In genomic region chr20:1338096-1338495, GRCh38 we compare ENCODE assay signal across 22 cellular contexts. TPM values are rescaled to one million over a fixed set of nuclear protein-coding genes. Genes with fewer than 3 reads are reported as not detected.
DNase-seq lines count a peak whose midpoint lies in the region; ATAC-seq and TF ChIP-seq lines count a peak whose summit lies in the region.
"Had no signal": no experiment of that assay in that cellular context is flagged by ENCODE, and none has a peak within 500 bp of the region (broad histone marks: within the 10 kb centered on the region; RNA-seq: fewer than 3 reads in every experiment).

No MANE protein-coding gene starts in this region.

- CTCF ChIA-PET in CD4-positive, alpha-beta T cell (lab: Charles Lee): no interaction called here

- peaks cover 0 to 15% (median 0%) of the 10 kb centered on the region in 6 donors for H3K36me3 ChIP-seq in spleen
- H3K36me3 ChIP-seq: vagina had no signal

- TF ChIP-seq CTCF in CD4-positive, alpha-beta T cell (IDR thresholded peaks at IDR 0.05): no peak
- TF ChIP-seq CTCF in H9 (conservative IDR thresholded peaks at IDR 0.05) (no peak), spleen (IDR thresholded peaks at IDR 0.05 in 8 of 11, conservative IDR thresholded peaks at IDR 0.05 in 3 of 11) (no peak)

- no peaks in the 10 kb centered on the region for H4K20me1 ChIP-seq in H9 (ENCODE audit: control insufficient read depth, insufficient read depth, insufficient read length)

- no peak overlapping the region for H4K5ac ChIP-seq in H9 (ENCODE audit: insufficient read length, low read depth, low read length)

- POLR2A ChIA-PET in CD4-positive, alpha-beta T cell (lab: Charles Lee): no interaction called here

- no peak overlapping the region for H3K14ac ChIP-seq in H9 (ENCODE audit: insufficient read depth, low read length)

- H3K9me3 Mint-ChIP-seq in CD4-positive, alpha-beta T cell: no peaks in the 10 kb centered on the region
- H3K9me3 Mint-ChIP-seq in H9: no peaks in the 10 kb centered on the region
- H3K9me3 Mint-ChIP-seq: central memory CD8-positive, alpha-beta T cell; nephron progenitor cell had no signal

- no peaks in the 10 kb centered on the region for H3K9me3 ChIP-seq in CD4-positive, alpha-beta T cell (ENCODE audit: control insufficient read depth, low read length)
- H3K9me3 ChIP-seq in H9 (ENCODE audit: control insufficient read depth, low read depth, low read length) (no peaks in the 10 kb centered on the region), spleen (no peaks in the 10 kb centered on the region)
- H3K9me3 ChIP-seq: ascending aorta, mucosa of descending colon, SK-N-SH, vagina had no signal

- H3K4ac ChIP-seq in H9 (ENCODE audit: low read depth, low read length): no peak overlapping the region

- H3K9ac ChIP-seq in H9 (ENCODE audit: extremely low read depth, insufficient read length, low read length): no peak overlapping the region
- H3K9ac ChIP-seq: SK-N-SH had no signal

- no peaks in the 10 kb centered on the region for H3K79me1 ChIP-seq in H9 (ENCODE audit: insufficient read depth, low read depth, low read length, poor library complexity, severe bottlenecking)

- peaks cover 8% of the 10 kb centered on the region for H3K36me3 Mint-ChIP-seq in CD4-positive, alpha-beta T cell (ENCODE audit: low read depth)
- H3K36me3 Mint-ChIP-seq in H9 (ENCODE audit: insufficient read depth in 1 of 3, low read depth in 3 of 3): peaks cover 4 to 8% (median 5%) of the 10 kb centered on the region in 3 experiments; a peak in 6 of 7 replicates
- H3K36me3 Mint-ChIP-seq: activated naive CD8-positive, alpha-beta T cell had no signal

- H4K91ac ChIP-seq in H9 (ENCODE audit: insufficient read length, low read depth, low read length): no peak overlapping the region

- no peak for ATAC-seq in CD4-positive, alpha-beta T cell (ENCODE audit: poor library complexity)
- ATAC-seq in HG02973 (IDR thresholded peaks at IDR 0.05; ENCODE audit: unreplicated experiment): no peak
- ATAC-seq: mucosa of descending colon had no signal

- no peak overlapping the region for H3K4me2 ChIP-seq in H9 (ENCODE audit: insufficient read depth, insufficient read length, low read length)
- H3K4me2 ChIP-seq: SK-N-SH had no signal

- H2AFZ ChIP-seq in H9 (ENCODE audit: low read length): no peak overlapping the region

- H3K23ac ChIP-seq in H9 (ENCODE audit: insufficient read length, low read depth, low read length): no peak overlapping the region

- H3K4me1 ChIP-seq in H9 (ENCODE audit: insufficient read depth, low read length) (no peaks in the 10 kb centered on the region), spleen (peaks cover 17 to 60% (median 33%) of the 10 kb centered on the region in 6 donors)
- H3K4me1 ChIP-seq: ascending aorta had no signal

- H3K4me3 ChIP-seq in spleen: no peak overlapping the region
- H3K4me3 ChIP-seq: ascending aorta, mucosa of descending colon, vagina had no signal

- H2BK12ac ChIP-seq in H9 (ENCODE audit: insufficient read length, low read depth, low read length): no peak overlapping the region

- H3T11ph ChIP-seq in H9 (ENCODE audit: low read length): no peak overlapping the region

- no peaks in the 10 kb centered on the region for H3K23me2 ChIP-seq in H9 (ENCODE audit: insufficient read length, low read depth, low read length, poor library complexity, severe bottlenecking)

- H3K27me3 Mint-ChIP-seq in CD4-positive, alpha-beta T cell: no peaks in the 10 kb centered on the region
- peaks cover 1% of the 10 kb centered on the region; the same call in 1 of the 2 replicates for H3K27me3 Mint-ChIP-seq in H9 (ENCODE audit: low read depth)
- H3K27me3 Mint-ChIP-seq: activated naive CD8-positive, alpha-beta T cell; central memory CD8-positive, alpha-beta T cell had no signal

- peaks cover 28% of the 10 kb centered on the region for H3K4me1 Mint-ChIP-seq in CD4-positive, alpha-beta T cell (ENCODE audit: low read depth)
- peaks cover 5 to 9% of the 10 kb centered on the region in 2 experiments for H3K4me1 Mint-ChIP-seq in H9

- no peak overlapping the region for H2BK20ac ChIP-seq in H9 (ENCODE audit: low read depth, low read length, poor library complexity, severe bottlenecking)

- intact Hi-C loops in CD4-positive, alpha-beta T cell (cut with DNase I, micrococcal nuclease): no loop called here
- intact Hi-C loops in spleen (cut with DNase I; ENCODE audit: low total_unique reads): no loop called here

- no peak overlapping the region for H3K27ac ChIP-seq in CD4-positive, alpha-beta T cell (ENCODE audit: low read depth, low read length)
- no peak overlapping the region for H3K27ac ChIP-seq in H9 (ENCODE audit: insufficient read length, low read depth, low read length)
- peak overlapping the region; percentile 2 for H3K27ac ChIP-seq in layer of hippocampus (ENCODE audit: low read depth, low read length)
- H3K27ac ChIP-seq in spleen: peak overlapping the region in 6 of 8 donors; percentile 15 to 72 (median 67)
- H3K27ac ChIP-seq: C4-2B, vagina, VCaP had no signal

- H3K79me2 ChIP-seq in H9 (ENCODE audit: insufficient read depth, low read length): no peaks in the 10 kb centered on the region

- no peak overlapping the region for H2BK15ac ChIP-seq in H9 (ENCODE audit: low read depth, low read length)

- no peaks in the 10 kb centered on the region for H3K27me3 ChIP-seq in CD4-positive, alpha-beta T cell (ENCODE audit: control insufficient read depth, insufficient read depth, low read length)
- H3K27me3 ChIP-seq in H9 (ENCODE audit: insufficient read depth, low read length) (no peaks in the 10 kb centered on the region; the same call in 1 of the 2 replicates), layer of hippocampus (ENCODE audit: control insufficient read depth, insufficient read depth, low read length) (no peaks in the 10 kb centered on the region), spleen (replicated peaks in 1 of 7) (no peaks in the 10 kb centered on the region)
- H3K27me3 ChIP-seq: ascending aorta, vagina had no signal

- TF ChIP-seq POLR2A in spleen (IDR thresholded peaks at IDR 0.05): no peak

- H3K18ac ChIP-seq in H9 (ENCODE audit: insufficient read length, low read depth, low read length): no peak overlapping the region

- no peak overlapping the region for H2BK120ac ChIP-seq in H9 (ENCODE audit: low read depth, low read length, poor library complexity, severe bottlenecking)

- WGBS in H9 (ENCODE audit: extremely low coverage, insufficient read length, low lambda C conversion rate): no CpG with 5 or more reads among the region's 5 CpGs
- WGBS in spleen, 5 donors: 93 to 100% (median 96%) methylated on average over 5 of the region's 5 CpGs

- no peak overlapping the region for H3K4me3 Mint-ChIP-seq in CD4-positive, alpha-beta T cell
- no peak overlapping the region for H3K4me3 Mint-ChIP-seq in H9
- H3K4me3 Mint-ChIP-seq: activated naive CD8-positive, alpha-beta T cell; central memory CD8-positive, alpha-beta T cell; nephron progenitor cell had no signal

- no peak overlapping the region for H2BK5ac ChIP-seq in H9 (ENCODE audit: insufficient read length, low read length)

- no peak overlapping the region for H3K56ac ChIP-seq in H9 (ENCODE audit: insufficient read length, low read depth, low read length)

- no peak overlapping the region for H2AK5ac ChIP-seq in H9 (ENCODE audit: insufficient read length, low read length)

- no peak for DNase-seq in CD4-positive, alpha-beta T cell
- peak; percentile 12 for DNase-seq in H9
- peak; percentile 62 for DNase-seq in spleen
- DNase-seq in NCI-H1048 (lab: John Stamatoyannopoulos, UW): no peak
- DNase-seq in HCEC 1CT: no peak
- DNase-seq: activated CD4-positive, alpha-beta T cell treated with anti-CD3 and anti-CD28 coated beads, Interleukin-2, amount 50 U/mL, for 1 hour; activated CD8-positive, alpha-beta memory T cell treated with anti-CD3 and anti-CD28 coated beads, Interleukin-2, amount 50 U/mL, for 48 hours; mucosa of descending colon; NCI-H1092; NCI-H187; NCI-H2171 treated with DMSO at 0.1 percent for 48 hours; NCI-H524 treated with DMSO at 0.1 percent for 48 hours; nephron progenitor cell; SK-N-SH had no signal

- H4K8ac ChIP-seq in H9 (replicated peaks; ENCODE audit: insufficient read length, low read depth, low read length): no peak overlapping the region

- H3K27ac Mint-ChIP-seq in CD4-positive, alpha-beta T cell: peak overlapping the region; percentile 82
- no peak overlapping the region for H3K27ac Mint-ChIP-seq in H9
- H3K27ac Mint-ChIP-seq: nephron progenitor cell had no signal

RNA-seq across cellular contexts. Expression of gene SDCBP2, which starts 9.2 kb away (rescaled TPM):
- 1 to 10 TPM; 1.2 to 1.3 TPM for total RNA-seq in CD4-positive, alpha-beta T cell
- total RNA-seq in H9 (2021) (1.9 and 3.1 TPM in 2 replicates), spleen (1 to 10 TPM; 2.1 to 7.1 (median 3.5) TPM)
- polyA plus RNA-seq in spleen: 1 to 10 TPM; 2.0 to 3.7 (median 3.0) TPM
- total RNA-seq: ascending aorta had no signal

RNA-seq across cellular contexts. Expression of gene FKBP1A, which starts 54.8 kb away (rescaled TPM):
- total RNA-seq in CD4-positive, alpha-beta T cell: 10 to 100 TPM; 43.3 to 45.4 TPM
- total RNA-seq in H9 (2021): 196 and 210 TPM in 2 replicates
- total RNA-seq in spleen: 100 to 1,000 TPM; 167 to 338 (median 260) TPM
- polyA plus RNA-seq in spleen: 100 to 1,000 TPM; 135 to 286 (median 209) TPM

Comparison
In these comparisons a context has a peak if more than half of its experiments do, and no peak if none do; other contexts are left out.
1. DNase-seq: peak in H9 (single experiment) and spleen (single experiment); none in CD4-positive, alpha-beta T cell (0 of 10), NCI-H1048 (single experiment) and HCEC 1CT (single experiment).
2. H3K27ac ChIP-seq: peak in layer of hippocampus (single experiment) and spleen (6 of 8); none in CD4-positive, alpha-beta T cell (single experiment) and H9 (single experiment).